Comparison of ENCODE assay signal across 15 cellular contexts in the genomic region with DNA sequence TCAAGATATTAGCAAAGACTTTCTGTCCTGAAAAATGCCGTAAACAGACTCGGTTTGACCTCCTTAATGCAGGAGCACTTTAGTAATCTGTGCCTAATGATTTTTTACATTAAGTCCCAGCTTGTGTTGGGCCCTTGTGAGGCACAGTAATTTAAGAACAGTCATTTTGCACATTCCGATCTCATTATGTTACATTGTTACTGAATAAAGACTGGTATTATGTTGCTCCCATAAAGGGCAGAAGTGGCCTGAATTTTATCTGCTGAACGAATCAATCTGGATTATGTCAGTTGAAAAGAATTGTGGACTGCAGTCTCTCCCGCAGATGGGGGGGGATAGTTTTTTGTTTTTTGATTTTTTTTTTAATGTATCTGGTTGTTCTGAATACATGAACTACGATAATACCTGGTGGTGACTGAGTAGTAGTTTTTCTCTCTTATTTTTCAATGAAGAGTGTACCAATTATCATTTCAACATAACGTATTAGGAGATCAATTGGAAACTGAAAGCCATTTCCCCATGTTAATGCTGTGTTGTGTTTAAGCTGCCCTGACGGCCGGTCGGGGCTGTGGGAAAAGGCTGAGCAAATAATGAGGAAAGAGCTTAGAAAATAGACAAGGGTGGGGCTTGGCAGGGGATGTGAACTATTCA.
DNase-seq lines count a peak whose midpoint lies in the region; ATAC-seq and TF ChIP-seq lines count a peak whose summit lies in the region.
"Had no signal": no experiment of that assay in that cellular context is flagged by ENCODE, and none has a peak within 500 bp of the region (broad histone marks: within the 10 kb centered on the region; RNA-seq: fewer than 3 reads in every experiment).

No MANE protein-coding gene starts in this region.

- H3K36me3 ChIP-seq in SJSA1, result no peaks in the 10 kb centered on the region
- H3K36me3 ChIP-seq in hepatocyte (replicated peaks; ENCODE audit: insufficient read depth, low read depth), result no peaks in the 10 kb centered on the region
- H3K36me3 ChIP-seq: neutrophil had no signal

- intact Hi-C loops in sciatic nerve (cut with DNase I), result no loop called here

- H4K20me1 ChIP-seq in hepatocyte (ENCODE audit: insufficient read depth, poor library complexity, severe bottlenecking), result no peaks in the 10 kb centered on the region

- no peaks in the 10 kb centered on the region for H3K9me2 ChIP-seq in hepatocyte (replicated peaks; ENCODE audit: insufficient read depth)

- H3K27ac ChIP-seq in SJSA1 (peak overlapping the region; percentile 72), hepatocyte (no peak overlapping the region)
- H3K27ac ChIP-seq: neutrophil had no signal

- peaks cover 15% of the 10 kb centered on the region for H3K4me1 ChIP-seq in SJSA1 (replicated peaks)
- H3K4me1 ChIP-seq in hepatocyte (ENCODE audit: insufficient read depth), result no peaks in the 10 kb centered on the region

- WGBS in hepatocyte (ENCODE audit: low lambda C conversion rate, missing lambda C conversion rate), result 45% methylated on average over 10 of the region's 10 CpGs

- H2AFZ ChIP-seq in hepatocyte, result no peak overlapping the region

- TF ChIP-seq CTCF in hepatocyte (IDR thresholded peaks at IDR 0.05; ENCODE audit: poor library complexity), result no peak

- H3K9me3 ChIP-seq in SJSA1 (replicated peaks) (no peaks in the 10 kb centered on the region), hepatocyte (ENCODE audit: low read depth) (no peaks in the 10 kb centered on the region)
- H3K9me3 ChIP-seq: neutrophil had no signal

- DNase-seq in G401 (ENCODE audit: low spot score) (peak; percentile 4), SJSA1 (ENCODE audit: low read depth in 1 of 2, low spot score in 2 of 2) (peak in 1 of 2 experiments; percentile 69), hepatocyte (ENCODE audit: low spot score) (no peak), sciatic nerve (ENCODE audit: low spot score) (no peak), NCI-H1092 (lab: John Stamatoyannopoulos, UW) (no peak), erythroblast (lab: John Stamatoyannopoulos, UW) (no peak), SKM-1 treated with dmso at 0.1 percent for 144 hours (lab: John Stamatoyannopoulos, UW; ENCODE audit: unreplicated experiment) (no peak)
- DNase-seq: activated CD4-positive, alpha-beta T cell treated with anti-CD3 and anti-CD28 coated beads, Interleukin-2, amount 50 U/mL, for 4 hours; activated effector memory CD4-positive, alpha-beta T cell treated with anti-CD3 and anti-CD28 coated beads, Interleukin-2, amount 50 U/mL, for 16 hours; CD4-positive, alpha-beta memory T cell; central memory CD4-positive, alpha-beta T cell; NCI-H1436; T-helper 1 cell had no signal

- ATAC-seq in sciatic nerve (peak; percentile 77), HG03521 (IDR thresholded peaks at IDR 0.05; ENCODE audit: unreplicated experiment) (no peak)

- in situ Hi-C loops in G401 (cut with HindIII; ENCODE audit: low sequenced_read_pairs), result no loop called here

- no peaks in the 10 kb centered on the region for H3K27me3 ChIP-seq in SJSA1 (replicated peaks)
- no peaks in the 10 kb centered on the region for H3K27me3 ChIP-seq in hepatocyte
- H3K27me3 ChIP-seq: neutrophil had no signal

- peak overlapping the region; percentile 55 for H3K4me2 ChIP-seq in hepatocyte

- no peaks in the 10 kb centered on the region for H3K79me2 ChIP-seq in hepatocyte

- peak overlapping the region; percentile 6; the same call in 1 of the 2 replicates for H3K4me3 ChIP-seq in SJSA1
- no peak overlapping the region for H3K4me3 ChIP-seq in hepatocyte

- no peak for TF ChIP-seq POLR2A in erythroblast (IDR thresholded peaks at IDR 0.05; ENCODE audit: low read length)
